ENCODE assay signal across 8 cellular contexts in the genomic region with DNA sequence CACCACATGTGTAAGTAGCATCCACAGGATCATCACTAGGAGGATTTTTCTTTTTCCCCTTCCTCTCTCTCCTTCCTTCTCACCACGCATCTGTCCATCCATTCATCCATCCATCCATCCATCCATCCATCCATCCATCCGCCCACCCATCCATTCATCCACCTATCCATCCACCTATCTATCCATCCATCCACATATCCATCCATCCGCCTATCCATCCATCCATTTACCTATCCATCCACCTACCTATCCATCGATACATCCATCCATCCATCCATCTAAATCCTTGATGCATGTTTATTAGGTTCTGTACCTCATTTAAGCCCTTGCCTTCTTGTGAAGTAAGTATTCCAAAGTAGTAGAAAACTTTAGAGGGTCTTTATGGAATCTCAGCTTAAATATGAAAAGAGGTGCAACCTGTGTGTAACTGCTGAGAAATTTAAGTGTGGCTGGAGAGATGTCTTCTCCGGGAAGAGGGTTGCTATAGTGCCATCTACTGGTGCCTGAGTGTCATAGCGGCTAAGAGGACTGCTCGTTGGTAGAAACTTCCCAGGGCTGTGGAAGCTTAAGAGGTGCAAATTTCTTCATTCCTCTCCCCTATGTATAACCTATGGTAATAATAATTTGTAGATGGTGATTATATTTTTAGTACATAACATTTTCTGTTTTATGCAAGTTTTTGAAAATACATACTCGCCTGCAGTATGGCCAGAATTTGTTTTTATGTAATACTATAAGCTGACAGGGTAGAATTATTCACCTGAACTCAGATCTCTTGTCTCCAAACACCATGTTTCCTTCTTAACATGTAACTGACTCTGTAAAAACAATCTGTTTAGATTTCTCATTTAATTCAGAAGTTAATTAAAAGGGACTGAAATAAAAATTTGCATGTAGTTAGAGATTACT. TPM values are rescaled to one million over a fixed set of nuclear protein-coding genes. Genes with fewer than 3 reads are reported as not detected.
DNase-seq lines count a peak whose midpoint lies in the region; FAIRE-seq and TF ChIP-seq lines count a peak whose summit lies in the region.

No MANE protein-coding gene starts in this region.

- no peak overlapping the region for H3K4me3 ChIP-seq in bronchial epithelial cell (ENCODE audit: low read depth, low read length)

- H3K27me3 ChIP-seq in bronchial epithelial cell (ENCODE audit: control insufficient read depth, insufficient read depth, low read length), result no peaks in the 10 kb centered on the region

- peak; percentile 88 for TF ChIP-seq CTCF in bronchial epithelial cell (IDR thresholded peaks at IDR 0.05; ENCODE audit: insufficient read depth, low read length, severe bottlenecking)

- H3K36me3 ChIP-seq in bronchial epithelial cell (ENCODE audit: control insufficient read depth, insufficient read depth, low read length), result no peaks in the 10 kb centered on the region

- DNase-seq in activated gamma-delta T cell treated with Interleukin-2 at 50 U/mL for 16 hours, result peak; percentile 20
- no peak for DNase-seq in activated gamma-delta T cell (lab: John Stamatoyannopoulos, UW)
- DNase-seq in NCI-H1092 (lab: John Stamatoyannopoulos, UW), result peak; percentile 34
- DNase-seq in SKM-1 treated with dmso at 0.1 percent for 144 hours (lab: John Stamatoyannopoulos, UW; ENCODE audit: unreplicated experiment), result peak; percentile 46
- DNase-seq in bronchial epithelial cell (ENCODE audit: low read depth), result peak; percentile 62
- peak; percentile 62 for DNase-seq in kidney tubule cell (ENCODE audit: low spot score)
- peak; percentile 9 for DNase-seq in stimulated activated CD8-positive, alpha-beta memory T cell treated with anti-CD3 and anti-CD28 coated beads, Interleukin-12 subunit alpha, Interleukin-12 subunit beta, amount 100 ng/mL, for 1 hour (ENCODE audit: low read depth)
- no peak for DNase-seq in effector CD8-positive, alpha-beta T cell (lab: John Stamatoyannopoulos, UW)

- FAIRE-seq in bronchial epithelial cell (lab: Jason Lieb, UNC), result no peak

RNA-seq across cellular contexts. Expression of a gene that starts 46.0 kb away (rescaled TPM):
- 0.13 TPM in 1 of 2 replicates, not detected in the other for total RNA-seq in bronchial epithelial cell

Comparison
In these comparisons a context has a peak if more than half of its experiments do, and no peak if none do; other contexts are left out.
1. DNase-seq: peak in activated gamma-delta T cell treated with Interleukin-2 at 50 U/mL for 16 hours (single experiment), NCI-H1092 (single experiment), SKM-1 treated with dmso at 0.1 percent for 144 hours (single experiment), bronchial epithelial cell (single experiment), kidney tubule cell (single experiment) and stimulated activated CD8-positive, alpha-beta memory T cell treated with anti-CD3 and anti-CD28 coated beads, Interleukin-12 subunit alpha, Interleukin-12 subunit beta, amount 100 ng/mL, for 1 hour (single experiment); none in activated gamma-delta T cell (single experiment) and effector CD8-positive, alpha-beta T cell (single experiment).